ENCODE assay signal across 26 cellular contexts in the genomic region with DNA sequence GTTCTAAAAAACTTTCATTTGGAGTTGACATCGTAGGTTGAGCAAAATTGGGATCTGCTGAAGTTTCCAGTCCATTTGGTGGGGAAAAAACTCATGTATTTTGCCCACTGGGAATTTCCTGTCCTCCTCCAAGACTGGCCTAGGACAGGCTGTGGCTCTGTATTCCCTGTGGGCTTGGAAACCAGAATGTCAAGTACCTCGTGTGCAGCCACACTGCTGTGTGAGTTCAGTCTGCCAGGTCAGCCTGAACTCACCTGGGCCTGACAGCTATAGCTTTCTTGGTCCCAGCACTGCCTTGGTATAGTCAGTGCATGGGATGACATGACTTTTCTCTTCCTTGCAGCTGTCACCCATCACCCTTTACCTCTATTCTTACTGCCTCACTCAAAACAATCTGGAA. TPM values are rescaled to one million over a fixed set of nuclear protein-coding genes. Genes with fewer than 3 reads are reported as not detected.
DNase-seq lines count a peak whose midpoint lies in the region; ATAC-seq, FAIRE-seq and TF ChIP-seq lines count a peak whose summit lies in the region.
"Had no signal": no experiment of that assay in that cellular context is flagged by ENCODE, and none has a peak within 500 bp of the region (broad histone marks: within the 10 kb centered on the region; RNA-seq: fewer than 3 reads in every experiment).

No MANE protein-coding gene starts in this region.

- H3K27me3 Mint-ChIP-seq in activated naive CD8-positive, alpha-beta T cell treated with anti-CD3 and anti-CD28 coated beads for 36 hours: no peaks in the 10 kb centered on the region

- no TSS peak for BruUV-seq in K562 (replicated peaks; lab: Mats Ljungman, UMichigan)

- H3K4me3 ChIP-seq in K562 (no peak overlapping the region), hepatocyte (no peak overlapping the region), parathyroid adenoma (ENCODE audit: low read depth, low read length) (no peak overlapping the region)
- H3K4me3 ChIP-seq: BLaER1 had no signal

- H3K9me3 Mint-ChIP-seq in activated naive CD8-positive, alpha-beta T cell treated with anti-CD3 and anti-CD28 coated beads for 36 hours: no peaks in the 10 kb centered on the region
- H3K9me3 Mint-ChIP-seq: CD8-positive, alpha-beta memory T cell had no signal

- H3K4me2 ChIP-seq in K562 (ENCODE audit: insufficient read depth, low read length) (no peak overlapping the region), hepatocyte (no peak overlapping the region), parathyroid adenoma (ENCODE audit: low read length) (no peak overlapping the region)
- H3K4me2 ChIP-seq: BLaER1 had no signal

- TF ChIP-seq EP300 in K562 (IDR thresholded peaks at IDR 0.05; ENCODE audit: low read length): no peak

- no peaks in the 10 kb centered on the region for H3K9me3 ChIP-seq in K562 (replicated peaks; ENCODE audit: control insufficient read depth, insufficient read depth, low read depth, low read length)
- H3K9me3 ChIP-seq in hepatocyte (ENCODE audit: low read depth): no peaks in the 10 kb centered on the region
- H3K9me3 ChIP-seq in parathyroid adenoma (ENCODE audit: control insufficient read depth, low read length): no peaks in the 10 kb centered on the region
- H3K9me3 ChIP-seq: BE2C, BLaER1 had no signal

- no peaks in the 10 kb centered on the region for H3K36me3 Mint-ChIP-seq in activated naive CD8-positive, alpha-beta T cell treated with anti-CD3 and anti-CD28 coated beads for 36 hours
- H3K36me3 Mint-ChIP-seq: CD14-positive monocyte; CD4-positive, alpha-beta memory T cell; CD4-positive, CD25-positive, alpha-beta regulatory T cell; CD8-positive, alpha-beta memory T cell had no signal

- no peak for TF ChIP-seq POLR2A in K562 (conservative IDR thresholded peaks at IDR 0.05)

- ATAC-seq in K562: peak; percentile 40; the same call in 2 of the 3 replicates

- POLR2A ChIA-PET in K562 (lab: Yijun Ruan, JAX) (interaction anchor here (0.9 to 1.2 kb wide), 3 partner anchors 11 to 35 kb away, joined by 4 to 9 read pairs (median 4); partner anchors contain the start of gene KLF9), GM10248 (lab: Yijun Ruan, JAX) (no interaction called here)

- H3K9ac ChIP-seq in K562 (ENCODE audit: insufficient read depth in 1 of 2, low read depth in 2 of 2, low read length in 2 of 2) (no peak overlapping the region), parathyroid adenoma (no peak overlapping the region)
- H3K9ac ChIP-seq: BLaER1 had no signal

- no peak for TF ChIP-seq RAD21 in K562 (CRISPR knock-in tag; conservative IDR thresholded peaks at IDR 0.05 in 1 of 2, IDR thresholded peaks at IDR 0.05 in 1 of 2)

- CTCF ChIA-PET in K562 (lab: Yijun Ruan, JAX; ENCODE audit: low intra/inter-chr PET ratio) (no interaction called here), GM10248 (lab: Yijun Ruan, JAX) (interaction anchor here (1.0 kb wide), 1 partner anchor 14 kb away, joined by 3 read pairs; no protein-coding TSS in a partner anchor)

- WGBS in K562 (ENCODE audit: insufficient coverage, low coverage, missing lambda C conversion rate): 39% methylated on average over 2 of the region's 2 CpGs
- WGBS in hepatocyte (ENCODE audit: low lambda C conversion rate, missing lambda C conversion rate): 77% methylated on average over 2 of the region's 2 CpGs

- no peaks in the 10 kb centered on the region for H3K4me1 Mint-ChIP-seq in activated naive CD8-positive, alpha-beta T cell treated with anti-CD3 and anti-CD28 coated beads for 36 hours
- H3K4me1 Mint-ChIP-seq: CD14-positive monocyte; CD8-positive, alpha-beta memory T cell had no signal

- H3K36me3 ChIP-seq in K562 (ENCODE audit: control insufficient read depth, insufficient read depth, low read length) (no peaks in the 10 kb centered on the region), hepatocyte (replicated peaks; ENCODE audit: insufficient read depth, low read depth) (no peaks in the 10 kb centered on the region), parathyroid adenoma (ENCODE audit: control insufficient read depth, insufficient read depth, low read length) (no peaks in the 10 kb centered on the region)
- H3K36me3 ChIP-seq: BE2C, BLaER1 had no signal

- intact Hi-C loops in K562 (cut with micrococcal nuclease): no loop called here

- H3K79me2 ChIP-seq in K562 (ENCODE audit: control insufficient read depth, insufficient read depth, low read length): no peaks in the 10 kb centered on the region
- H3K79me2 ChIP-seq in hepatocyte: no peaks in the 10 kb centered on the region
- H3K79me2 ChIP-seq in parathyroid adenoma: no peaks in the 10 kb centered on the region

- H3K27ac ChIP-seq in K562 (ENCODE audit: extremely low read depth, low read depth, low read length): no peak overlapping the region
- H3K27ac ChIP-seq in hepatocyte: peak overlapping the region; percentile 62
- no peak overlapping the region for H3K27ac ChIP-seq in parathyroid adenoma
- H3K27ac ChIP-seq: BLaER1 had no signal

- H3K4me3 Mint-ChIP-seq in activated naive CD8-positive, alpha-beta T cell treated with anti-CD3 and anti-CD28 coated beads for 36 hours: no peak overlapping the region
- H3K4me3 Mint-ChIP-seq: CD14-positive monocyte; CD4-positive, alpha-beta memory T cell; CD4-positive, CD25-positive, alpha-beta regulatory T cell; CD8-positive, alpha-beta memory T cell had no signal

- no peaks in the 10 kb centered on the region for H4K20me1 ChIP-seq in K562 (replicated peaks; ENCODE audit: control insufficient read depth, insufficient read depth, low read length)
- no peaks in the 10 kb centered on the region for H4K20me1 ChIP-seq in hepatocyte (ENCODE audit: insufficient read depth, poor library complexity, severe bottlenecking)
- H4K20me1 ChIP-seq: BLaER1 had no signal

- no peak overlapping the region for H3K27ac Mint-ChIP-seq in activated naive CD8-positive, alpha-beta T cell treated with anti-CD3 and anti-CD28 coated beads for 36 hours
- H3K27ac Mint-ChIP-seq: CD14-positive monocyte; CD4-positive, alpha-beta memory T cell; CD8-positive, alpha-beta memory T cell had no signal

- in situ Hi-C loops in K562 (cut with MboI): no loop called here

- no peaks in the 10 kb centered on the region for H3K9me1 ChIP-seq in K562 (ENCODE audit: control insufficient read depth, insufficient read depth, low read length)

- FAIRE-seq in K562 (lab: Jason Lieb, UNC): no peak
- FAIRE-seq: A204.1, GM12891, GM19239 had no signal

- no peak for DNase-seq in K562 (ENCODE audit: extremely low read depth in 1 of 4, low spot score in 3 of 4)
- no peak for DNase-seq in hepatocyte (ENCODE audit: low spot score)
- DNase-seq in NCI-H2029 (lab: John Stamatoyannopoulos, UW): no peak
- DNase-seq in GM10248 (ENCODE audit: extremely low spot score): no peak
- no peak for DNase-seq in activated naive CD8-positive, alpha-beta T cell treated with anti-CD3 and anti-CD28 coated beads for 36 hours
- DNase-seq: 8988T; ACHN; BE2C; C1 segment of cervical spinal cord; CD4-positive, alpha-beta memory T cell; CD4-positive, CD25-positive, alpha-beta regulatory T cell; CD8-positive, alpha-beta memory T cell; COR-L47; DMS 273 treated with DMSO at 0.1 percent for 48 hours; DMS153; DMS53; DMS79; DND-41; EL; GDM1 had no signal

- H3K27me3 ChIP-seq in K562 (ENCODE audit: control insufficient read depth in 2 of 2, insufficient read depth in 2 of 2, low read length in 2 of 2) (no peaks in the 10 kb centered on the region), hepatocyte (no peaks in the 10 kb centered on the region), parathyroid adenoma (ENCODE audit: control insufficient read depth, insufficient read depth, low read length) (no peaks in the 10 kb centered on the region)
- H3K27me3 ChIP-seq: BE2C, BLaER1 had no signal

- 0 out of 2 replicates have a peak overlapping the region, but pooled peaks have one; percentile 33 for H2AFZ ChIP-seq in K562 (ENCODE audit: low read depth, low read length)
- no peak overlapping the region for H2AFZ ChIP-seq in hepatocyte
- H2AFZ ChIP-seq in parathyroid adenoma: peak overlapping the region; percentile 17

- TF ChIP-seq CTCF in K562 (IDR thresholded peaks at IDR 0.05 in 2 of 3, conservative IDR thresholded peaks at IDR 0.05 in 1 of 3; ENCODE audit: insufficient read depth in 2 of 3, low read depth in 1 of 3, low read length in 3 of 3): no peak
- TF ChIP-seq CTCF in hepatocyte (IDR thresholded peaks at IDR 0.05; ENCODE audit: poor library complexity): no peak
- no peak for TF ChIP-seq CTCF in parathyroid adenoma (IDR thresholded peaks at IDR 0.05)
- TF ChIP-seq CTCF in GM10248 (IDR thresholded peaks at IDR 0.05; ENCODE audit: control extremely low read depth, extremely low read depth, low read depth, missing control alignments): no peak

- H3K4me1 ChIP-seq in K562 (replicated peaks in 1 of 2; ENCODE audit: control insufficient read depth in 2 of 2, insufficient read depth in 2 of 2, low read length in 2 of 2) (no peaks in the 10 kb centered on the region; a peak in 3 of 5 replicates), hepatocyte (ENCODE audit: insufficient read depth) (no peaks in the 10 kb centered on the region), parathyroid adenoma (no peaks in the 10 kb centered on the region)
- H3K4me1 ChIP-seq: BE2C, BLaER1 had no signal

- no peaks in the 10 kb centered on the region for H3K9me2 ChIP-seq in hepatocyte (replicated peaks; ENCODE audit: insufficient read depth)

RNA-seq across cellular contexts. Expression of gene KLF9, which starts 35.0 kb away (rescaled TPM):
- total RNA-seq in K562 (2011; cell fraction: chromatin; rRNA removed; ENCODE audit: low replicate concordance): 3.9 and 5.8 TPM in 2 replicates
- 4.7 and 6.2 TPM in 2 replicates for total RNA-seq in K562 (2011; cell fraction: nucleolus; rRNA removed)
- total RNA-seq in K562 (2011; cell fraction: nucleoplasm; rRNA removed): 5.8 and 8.8 TPM in 2 replicates
- total RNA-seq in K562 (2014; rRNA removed) (8.5 and 9.7 TPM in 2 replicates), K562 (2014; rRNA removed; fragmentation: Illumina TruSeq; extraction: Trizol) (7.3 and 8.8 TPM in 2 replicates), K562 (2015; rRNA removed; fragmentation: Illumina TruSeq; extraction: Trizol) (4.7 and 4.8 TPM in 2 replicates), K562 (2021) (9.8 and 11.9 TPM in 2 replicates), hepatocyte (29.4 and 31.9 TPM in 2 replicates)
- polyA plus RNA-seq in K562 (2011; rRNA removed) (6.2 and 6.9 TPM in 2 replicates), K562 (2014; fragmentation: Illumina TruSeq; extraction: Trizol) (9.6 and 10.1 TPM in 2 replicates), K562 (2014; fragmentation: Nextera tagmentation; extraction: Ambion mirVana) (1 to 10 TPM; 3.3 to 4.8 TPM), K562 (2014; rRNA removed) (6.5 and 6.9 TPM in 2 replicates), hepatocyte (5.2 and 5.3 TPM in 2 replicates)
- 3.8 and 3.9 TPM in 2 replicates for polyA plus RNA-seq in K562 (2011; cell fraction: cytosol; rRNA removed)
- polyA plus RNA-seq in K562 (2011; cell fraction: nucleus; rRNA removed): 2.6 and 2.7 TPM in 2 replicates
- 5.6 and 7.2 TPM in 2 replicates for polyA plus RNA-seq in K562 (2012)
- polyA minus RNA-seq in K562 (2011; rRNA and poly(A)+ RNA removed): 6.8 and 8.0 TPM in 2 replicates
- polyA minus RNA-seq in K562 (2011; cell fraction: cytosol; rRNA and poly(A)+ RNA removed): 4.5 and 5.0 TPM in 2 replicates
- polyA minus RNA-seq in K562 (2011; cell fraction: nucleus; rRNA and poly(A)+ RNA removed): 3.4 and 4.4 TPM in 2 replicates
- total RNA-seq in activated naive CD8-positive, alpha-beta T cell treated with anti-CD3 and anti-CD28 coated beads for 36 hours: 10 to 100 TPM; 25.4 to 25.5 TPM
